Comparison of ENCODE assay signal across 8 cellular contexts in genomic region chr6:129498950-129499870, GRCh38.
DNase-seq lines count a peak whose midpoint lies in the region; ATAC-seq and TF ChIP-seq lines count a peak whose summit lies in the region.

No MANE protein-coding gene starts in this region.

- ATAC-seq in HG02759 (IDR thresholded peaks at IDR 0.05; ENCODE audit: unreplicated experiment): peak; percentile 69
- ATAC-seq in activated CD8-positive, alpha-beta T cell treated with anti-CD3 and anti-CD28 coated beads for 36 hours: peak; percentile 65

- H3K36me3 Mint-ChIP-seq in activated CD8-positive, alpha-beta T cell treated with anti-CD3 and anti-CD28 coated beads for 36 hours (ENCODE audit: low read depth): peaks cover 8% of the 10 kb centered on the region

- H3K4me1 Mint-ChIP-seq in activated CD8-positive, alpha-beta T cell treated with anti-CD3 and anti-CD28 coated beads for 36 hours (ENCODE audit: low read depth): peaks cover 58% of the 10 kb centered on the region

- TF ChIP-seq CTCF in GM12874 (IDR thresholded peaks at IDR 0.05; ENCODE audit: insufficient read depth, low read depth, low read length): peak; percentile 27; the same call in 1 of the 2 replicates
- peak; percentile 76 for TF ChIP-seq CTCF in activated CD8-positive, alpha-beta T cell treated with anti-CD3 and anti-CD28 coated beads for 36 hours (IDR thresholded peaks at IDR 0.05)
- TF ChIP-seq CTCF in foreskin fibroblast (IDR thresholded peaks at IDR 0.05; ENCODE audit: low read depth, low read length): peak; percentile 42

- H3K4me3 Mint-ChIP-seq in activated CD8-positive, alpha-beta T cell treated with anti-CD3 and anti-CD28 coated beads for 36 hours: peak overlapping the region; percentile 46

- intact Hi-C loops in activated CD8-positive, alpha-beta T cell treated with anti-CD3 and anti-CD28 coated beads for 36 hours (cut with micrococcal nuclease): loop anchor here (2.0 to 10.0 kb wide), 3 partner anchors 68 to 526 kb away; no protein-coding TSS in a partner anchor

- peak overlapping the region in 1 of 2 donors; percentile 7 for H3K4me3 ChIP-seq in foreskin fibroblast (ENCODE audit: low read depth in 1 of 2, low read length in 2 of 2)

- POLR2A ChIA-PET in activated CD8-positive, alpha-beta T cell treated with anti-CD3 and anti-CD28 coated beads for 36 hours (lab: Charles Lee): interaction anchor here (0.7 kb wide), 2 partner anchors 46 to 66 kb away, joined by 3 to 4 read pairs; no protein-coding TSS in a partner anchor

- DNase-seq in AML-193 (lab: John Stamatoyannopoulos, UW) (peak; percentile 72 to 76), NCI-H2107 (lab: John Stamatoyannopoulos, UW) (peak; percentile 36), foreskin fibroblast (peak in 1 of 2 donors; percentile 84), pons (ENCODE audit: low spot score) (peak; percentile 80)
- DNase-seq in activated CD8-positive, alpha-beta T cell treated with anti-CD3 and anti-CD28 coated beads for 36 hours: no peak
- no peak for DNase-seq in activated effector memory CD4-positive, alpha-beta T cell treated with anti-CD3 and anti-CD28 coated beads, Interleukin-2, amount 50 U/mL, for 16 hours

- no peaks in the 10 kb centered on the region for H3K27me3 Mint-ChIP-seq in activated CD8-positive, alpha-beta T cell treated with anti-CD3 and anti-CD28 coated beads for 36 hours

- CTCF ChIA-PET in activated CD8-positive, alpha-beta T cell treated with anti-CD3 and anti-CD28 coated beads for 36 hours (lab: Charles Lee): interaction anchor here (0.6 to 2.7 kb wide), 38 partner anchors 9 to 569 kb away, joined by 3 to 16 read pairs (median 4); no protein-coding TSS in a partner anchor

- H3K9me3 Mint-ChIP-seq in activated CD8-positive, alpha-beta T cell treated with anti-CD3 and anti-CD28 coated beads for 36 hours: peaks cover 2% of the 10 kb centered on the region

- H3K27ac Mint-ChIP-seq in activated CD8-positive, alpha-beta T cell treated with anti-CD3 and anti-CD28 coated beads for 36 hours: peak overlapping the region; percentile 85

Comparison
In these comparisons a context has a peak if more than half of its experiments do, and no peak if none do; other contexts are left out.
1. DNase-seq: peak in AML-193 (2 of 2), NCI-H2107 (single experiment) and pons (single experiment); none in activated CD8-positive, alpha-beta T cell treated with anti-CD3 and anti-CD28 coated beads for 36 hours (single experiment) and activated effector memory CD4-positive, alpha-beta T cell treated with anti-CD3 and anti-CD28 coated beads, Interleukin-2, amount 50 U/mL, for 16 hours (single experiment).
2. Peak in every context shown above with its lines, with median percentiles within 50 percentile points of each other: CTCF ChIP-seq.